Comparison of ENCODE assay signal across 13 cellular contexts in genomic region chr16:90121846-90122245, GRCh38. TPM values are rescaled to one million over a fixed set of nuclear protein-coding genes. Genes with fewer than 3 reads are reported as not detected.
"Had no signal": no experiment of that assay in that cellular context is flagged by ENCODE, and none has a peak within 500 bp of the region (broad histone marks: within the 10 kb centered on the region; RNA-seq: fewer than 3 reads in every experiment).

No MANE protein-coding gene starts in this region.

RNA-seq across cellular contexts. Expression of gene PRDM7, which starts 44.7 kb away (rescaled TPM):
- total RNA-seq: stomach, subcutaneous adipose tissue, suprapubic skin, temporal lobe, thoracic aorta, thyroid gland, tibial nerve, transverse colon, upper lobe of left lung, upper lobe of right lung, ureter, urinary bladder, vagina had no signal
- polyA plus RNA-seq: stomach, urinary bladder had no signal
